In the genomic region with DNA sequence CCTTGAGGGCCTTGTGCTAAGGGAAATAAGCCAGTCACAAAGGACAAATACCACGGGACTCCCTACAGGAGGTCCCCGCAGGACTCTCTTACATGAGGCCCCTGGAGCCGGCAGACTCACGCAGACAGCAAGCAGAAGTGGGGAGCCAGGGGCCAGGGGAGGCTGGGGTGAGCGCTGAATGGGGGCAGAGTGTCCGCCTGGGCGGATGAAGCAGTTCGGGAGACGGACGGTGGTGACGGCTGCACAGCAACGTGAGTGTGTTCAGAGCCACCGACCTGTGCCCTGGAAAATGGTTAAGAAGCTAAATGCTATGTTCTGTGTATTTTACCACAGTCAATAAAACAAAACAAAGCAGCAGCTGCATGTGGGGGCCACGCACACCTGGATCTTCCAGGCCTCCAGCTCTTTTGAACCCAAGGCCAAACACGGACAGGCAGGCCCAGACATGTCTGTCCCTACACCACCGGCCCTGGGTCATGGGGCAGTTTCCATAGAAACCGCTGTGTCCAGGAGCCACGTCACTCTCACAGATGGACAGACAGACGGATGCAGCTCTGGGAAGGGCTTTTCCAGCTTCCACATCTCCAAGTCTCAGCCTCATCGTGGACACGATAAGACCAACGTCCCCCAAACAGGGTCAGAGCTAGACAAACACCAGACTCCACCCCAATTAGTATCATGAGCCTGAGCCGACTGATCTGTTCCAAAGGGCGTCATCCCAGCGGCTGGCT, we compare ENCODE assay signal across 1 cellular context.
TF ChIP-seq lines count a peak whose summit lies in the region.

No MANE protein-coding gene starts in this region.

TF ChIP-seq in SK-N-SH treated with all-trans-retinoic acid at 6 μM for 48 hours, 23 proteins besides CTCF, POLR2A, EP300 and RAD21 (continued from another document):
- no peak for TF ChIP-seq ISL1 (CRISPR knock-in tag; IDR thresholded peaks at IDR 0.05)
- TF ChIP-seq ZNF70 (CRISPR knock-in tag; IDR thresholded peaks at IDR 0.05): no peak
- TF ChIP-seq, protein P1, sequence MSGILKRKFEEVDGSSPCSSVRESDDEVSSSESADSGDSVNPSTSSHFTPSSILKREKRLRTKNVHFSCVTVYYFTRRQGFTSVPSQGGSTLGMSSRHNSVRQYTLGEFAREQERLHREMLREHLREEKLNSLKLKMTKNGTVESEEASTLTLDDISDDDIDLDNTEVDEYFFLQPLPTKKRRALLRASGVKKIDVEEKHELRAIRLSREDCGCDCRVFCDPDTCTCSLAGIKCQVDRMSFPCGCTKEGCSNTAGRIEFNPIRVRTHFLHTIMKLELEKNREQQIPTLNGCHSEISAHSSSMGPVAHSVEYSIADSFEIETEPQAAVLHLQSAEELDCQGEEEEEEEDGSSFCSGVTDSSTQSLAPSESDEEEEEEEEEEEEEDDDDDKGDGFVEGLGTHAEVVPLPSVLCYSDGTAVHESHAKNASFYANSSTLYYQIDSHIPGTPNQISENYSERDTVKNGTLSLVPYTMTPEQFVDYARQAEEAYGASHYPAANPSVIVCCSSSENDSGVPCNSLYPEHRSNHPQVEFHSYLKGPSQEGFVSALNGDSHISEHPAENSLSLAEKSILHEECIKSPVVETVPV (CRISPR knock-in tag; IDR thresholded peaks at IDR 0.05): no peak
